17 cellular contexts compared by ENCODE assay signal in the genomic region with DNA sequence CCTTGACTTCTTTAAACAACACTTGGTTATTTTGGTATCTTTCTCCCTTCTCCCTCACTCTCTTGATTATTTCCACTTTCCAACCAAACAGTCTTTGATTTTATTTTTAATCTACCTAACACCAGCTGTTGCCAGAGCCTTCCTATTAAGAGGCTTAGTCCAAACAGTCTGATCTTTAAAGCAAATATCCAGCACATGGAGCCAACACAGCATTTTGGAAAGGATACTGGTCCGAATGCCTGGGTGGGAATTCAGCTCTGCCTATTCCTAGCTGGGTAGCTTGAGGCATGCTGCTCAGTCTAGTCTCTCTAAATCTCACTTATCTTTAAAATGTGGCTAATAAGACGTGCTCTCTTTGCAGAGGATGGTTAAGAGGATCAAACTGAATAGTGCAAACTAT.
DNase-seq lines count a peak whose midpoint lies in the region; ATAC-seq, FAIRE-seq and TF ChIP-seq lines count a peak whose summit lies in the region.
"Had no signal": no experiment of that assay in that cellular context is flagged by ENCODE, and none has a peak within 500 bp of the region (broad histone marks: within the 10 kb centered on the region; RNA-seq: fewer than 3 reads in every experiment).

No MANE protein-coding gene starts in this region.

- no peaks in the 10 kb centered on the region for H4K20me1 ChIP-seq in GM12878 (ENCODE audit: control insufficient read depth, insufficient read depth)
- no peaks in the 10 kb centered on the region for H4K20me1 ChIP-seq in neural progenitor cell (ENCODE audit: low read depth)

- H3K4me3 ChIP-seq in GM12878 = no peak overlapping the region
- H3K4me3 ChIP-seq in neural progenitor cell = peak overlapping the region; percentile 38
- H3K4me3 ChIP-seq in upper lobe of left lung = no peak overlapping the region

- SMC1A ChIA-PET in GM12878 (lab: Charles Lee; ENCODE audit: uncharacterized antibody, unreplicated experiment) = interaction anchor here (1.1 to 3.2 kb wide), 5 partner anchors 10 to 113 kb away, joined by 5 to 10 read pairs (median 8); no protein-coding TSS in a partner anchor

- H3K27me3 ChIP-seq in GM12878 (replicated peaks in 1 of 2; ENCODE audit: control insufficient read depth in 2 of 2, insufficient read depth in 2 of 2, low read length in 1 of 2) (no peaks in the 10 kb centered on the region), neural progenitor cell (no peaks in the 10 kb centered on the region), upper lobe of left lung (no peaks in the 10 kb centered on the region)

- peak overlapping the region; percentile 79 for H3K27ac Mint-ChIP-seq in neural progenitor cell

- BruUV-seq in GM12878 (replicated peaks; lab: Mats Ljungman, UMichigan) = no TSS peak

- peak overlapping the region; percentile 79 for H3K4me3 Mint-ChIP-seq in neural progenitor cell

- no peak overlapping the region for H3K9ac ChIP-seq in GM12878 (ENCODE audit: control insufficient read depth, insufficient read depth, low read length)
- no peak overlapping the region for H3K9ac ChIP-seq in neural progenitor cell

- in situ Hi-C loops in GM12878 (cut with MboI) = no loop called here

- H3K9me3 Mint-ChIP-seq in neural progenitor cell = no peaks in the 10 kb centered on the region

- no peak for TF ChIP-seq EP300 in GM12878 (IDR thresholded peaks at IDR 0.05; ENCODE audit: borderline replicate concordance in 1 of 2, control insufficient read depth in 1 of 2, low read depth in 2 of 2, low read length in 2 of 2)
- TF ChIP-seq EP300 in upper lobe of left lung (IDR thresholded peaks at IDR 0.05) = no peak

- TF ChIP-seq RAD21 in GM12878 (IDR thresholded peaks at IDR 0.05; ENCODE audit: insufficient read depth, low read depth, low read length) = no peak

- H3F3A ChIP-seq in neural progenitor cell (ENCODE audit: low read depth) = peaks cover 54% of the 10 kb centered on the region

- H3K4me1 ChIP-seq in GM12878 (ENCODE audit: control insufficient read depth, insufficient read depth, low read length) (peaks cover 19% of the 10 kb centered on the region), neural progenitor cell (peaks cover 83% of the 10 kb centered on the region), upper lobe of left lung (no peaks in the 10 kb centered on the region)

- peaks cover 2% of the 10 kb centered on the region for H3K27me3 Mint-ChIP-seq in neural progenitor cell (ENCODE audit: insufficient read depth, low read depth)

- TF ChIP-seq CTCF in GM12878 (IDR thresholded peaks at IDR 0.05 in 2 of 3, conservative IDR thresholded peaks at IDR 0.05 in 1 of 3; ENCODE audit: control insufficient read depth in 2 of 3, extremely low read depth in 1 of 3, insufficient read depth in 1 of 3, low read depth in 3 of 3, low read length in 3 of 3) = no peak
- no peak for TF ChIP-seq CTCF in neural progenitor cell (IDR thresholded peaks at IDR 0.05)
- no peak for TF ChIP-seq CTCF in upper lobe of left lung (IDR thresholded peaks at IDR 0.05)

- CTCF ChIA-PET in GM12878 (lab: Yijun Ruan, JAX) = interaction anchor here (0.9 to 2.4 kb wide), 4 partner anchors 144 to 433 kb away, joined by 3 to 7 read pairs (median 4); no protein-coding TSS in a partner anchor

- H3K27ac ChIP-seq in GM12878 (ENCODE audit: control insufficient read depth, insufficient read depth) (no peak overlapping the region), neural progenitor cell (no peak overlapping the region), upper lobe of left lung (no peak overlapping the region)
- H3K27ac ChIP-seq: C4-2B had no signal

- H3K79me2 ChIP-seq in GM12878 (ENCODE audit: control insufficient read depth, insufficient read depth, low read length) (no peaks in the 10 kb centered on the region), neural progenitor cell (ENCODE audit: low read depth) (peaks cover 36% of the 10 kb centered on the region)

- RAD21 ChIA-PET in GM12878 (lab: Charles Lee; ENCODE audit: unreplicated experiment) = interaction anchor here (1.0 to 1.5 kb wide), 3 partner anchors 42 to 120 kb away, joined by 3 to 4 read pairs (median 4); no protein-coding TSS in a partner anchor

- intact Hi-C loops in GM12878 (cut with micrococcal nuclease; ENCODE audit: unreplicated experiment) = no loop called here

- no peaks in the 10 kb centered on the region for H3K36me3 Mint-ChIP-seq in neural progenitor cell

- no peak for ATAC-seq in GM12878
- ATAC-seq in upper lobe of left lung (ENCODE audit: low FRiP score in 2 of 2) = no peak

- TF ChIP-seq POLR2A in GM12878 (IDR thresholded peaks at IDR 0.05; ENCODE audit: low read depth, low read length) = no peak
- no peak for TF ChIP-seq POLR2A in upper lobe of left lung (IDR thresholded peaks at IDR 0.05)

- DNase-seq in DMS53 (lab: John Stamatoyannopoulos, UW) = peak; percentile 19
- no peak for DNase-seq in DMS53 treated with DMSO at 0.1 percent for 48 hours (lab: John Stamatoyannopoulos, UW; ENCODE audit: unreplicated experiment)
- DNase-seq in NCI-H524 (lab: John Stamatoyannopoulos, UW) = peak; percentile 66 to 91
- no peak for DNase-seq in GM12878 (ENCODE audit: low read depth, low spot score)
- DNase-seq in neural progenitor cell (ENCODE audit: low spot score) = no peak
- no peak for DNase-seq in NCI-H1417 treated with DMSO at 0.1 percent for 48 hours (lab: John Stamatoyannopoulos, UW)
- DNase-seq in upper lobe of left lung = no peak
- no peak for DNase-seq in NCI-H748 treated with DMSO at 0.1 percent for 48 hours (lab: John Stamatoyannopoulos, UW)
- DNase-seq: 8988T, DMS79 treated with DMSO at 0.1 percent for 48 hours, GDM1, H7, KBM-7, NCI-H2029 treated with DMSO at 0.1 percent for 48 hours, NCI-H226, SHP77 treated with DMSO at 0.1 percent for 48 hours had no signal

- POLR2A ChIA-PET in GM12878 (lab: Charles Lee) = interaction anchor here (1.2 kb wide), 1 partner anchor 10 kb away, joined by 3 read pairs; no protein-coding TSS in a partner anchor

- 35% methylated on average over 2 of the region's 2 CpGs for whole genome bisulfite sequencing in GM12878 (ENCODE audit: insufficient coverage, insufficient replicate concordance, low lambda C conversion rate, missing lambda C conversion rate)
- WGBS in upper lobe of left lung, 2 donors = 70 to 72% methylated on average over 2 of the region's 2 CpGs

- H3K9me3 ChIP-seq in GM12878 (replicated peaks; ENCODE audit: control insufficient read depth, insufficient read depth, low read length) (no peaks in the 10 kb centered on the region), neural progenitor cell (ENCODE audit: low read depth) (no peaks in the 10 kb centered on the region), upper lobe of left lung (no peaks in the 10 kb centered on the region)

- peaks cover 84% of the 10 kb centered on the region for H3K4me1 Mint-ChIP-seq in neural progenitor cell

- H3K36me3 ChIP-seq in GM12878 (ENCODE audit: control insufficient read depth in 2 of 2, insufficient read depth in 2 of 2, low read length in 1 of 2) (no peaks in the 10 kb centered on the region), neural progenitor cell (no peaks in the 10 kb centered on the region), upper lobe of left lung (no peaks in the 10 kb centered on the region)

- H3K4me2 ChIP-seq in GM12878 (ENCODE audit: control insufficient read depth, insufficient read depth) (peak overlapping the region; percentile 51; the same call in 1 of the 2 replicates), neural progenitor cell (peak overlapping the region; percentile 75)

- FAIRE-seq in GM12878 (lab: Jason Lieb, UNC) = peak; percentile 7

- H2AFZ ChIP-seq in GM12878 (ENCODE audit: control insufficient read depth, low read depth, low read length) = no peak overlapping the region
- no peak overlapping the region for H2AFZ ChIP-seq in neural progenitor cell (replicated peaks)

TF ChIP-seq in GM12878, 131 proteins besides CTCF, POLR2A, EP300 and RAD21:
- no peak for TF ChIP-seq PKNOX1 (IDR thresholded peaks at IDR 0.05)
- TF ChIP-seq FOXM1 (IDR thresholded peaks at IDR 0.05; ENCODE audit: low read depth, low read length) = no peak
- no peak for TF ChIP-seq ATF3 (IDR thresholded peaks at IDR 0.05; ENCODE audit: borderline replicate concordance, extremely low read depth, low read depth, low read length)
- no peak for TF ChIP-seq KLF5 (IDR thresholded peaks at IDR 0.05; ENCODE audit: partially characterized antibody)
- TF ChIP-seq NFIC (IDR thresholded peaks at IDR 0.05; ENCODE audit: low read depth, low read length) = no peak
- TF ChIP-seq NBN (IDR thresholded peaks at IDR 0.05) = no peak
- no peak for TF ChIP-seq RUNX3 (IDR thresholded peaks at IDR 0.05; ENCODE audit: low read length)

Comparison
In these comparisons a context has a peak if more than half of its experiments do, and no peak if none do; other contexts are left out.
1. DNase-seq: peak in DMS53 (single experiment) and NCI-H524 (2 of 2); none in DMS53 treated with DMSO at 0.1 percent for 48 hours (single experiment), GM12878 (single experiment), neural progenitor cell (single experiment), NCI-H1417 treated with DMSO at 0.1 percent for 48 hours (single experiment), upper lobe of left lung (0 of 2) and NCI-H748 treated with DMSO at 0.1 percent for 48 hours (single experiment).